ENCODE assay signal across 27 cellular contexts in the genomic region with DNA sequence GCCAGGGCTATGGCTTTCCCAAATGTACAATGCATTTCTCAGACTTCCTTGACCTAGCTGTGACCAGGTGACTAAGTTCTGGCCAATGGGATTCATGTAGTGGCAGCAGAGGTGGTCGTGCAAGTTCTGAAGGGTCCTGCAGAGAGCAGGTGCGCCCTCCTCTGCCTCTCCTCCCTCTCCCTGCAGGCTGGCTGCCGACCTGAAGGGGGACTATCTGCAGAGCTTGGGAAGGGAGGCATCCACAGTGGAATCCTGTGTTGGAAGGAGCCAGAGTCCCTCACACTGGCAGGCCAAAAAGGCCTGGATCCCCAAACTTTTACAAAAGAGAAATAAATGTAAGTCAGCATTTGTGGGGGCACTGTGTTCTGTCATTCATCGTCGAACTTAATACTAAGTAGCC.
"Had no signal": no experiment of that assay in that cellular context is flagged by ENCODE, and none has a peak within 500 bp of the region (broad histone marks: within the 10 kb centered on the region; RNA-seq: fewer than 3 reads in every experiment).

No MANE protein-coding gene starts in this region.

- H3K27me3 Mint-ChIP-seq: activated naive CD8-positive, alpha-beta T cell treated with anti-CD3 and anti-CD28 coated beads for 36 hours had no signal

- H3K27ac ChIP-seq: brain microvascular endothelial cell, cardiac muscle cell, RWPE1, SJSA1 had no signal

- H3K9me3 ChIP-seq: SJSA1 had no signal

- H3K9me3 Mint-ChIP-seq: T-helper 2 cell treated with Interferon-gamma antibody and Interleukin-4, amounts not matched to agents 5 μg/mL and 100 μg/mL, for 36 hours had no signal

- DNase-seq: activated CD4-positive, alpha-beta T cell treated with anti-CD3 and anti-CD28 coated beads for 48 hours; activated CD4-positive, alpha-beta T cell treated with anti-CD3 and anti-CD28 coated beads, Interleukin-2, amount 50 U/mL, for 4 hours; activated CD4-positive, CD25-positive, alpha-beta regulatory T cell treated with anti-CD3 and anti-CD28 coated beads, Interleukin-2, amount 50 U/mL, for 72 hours; activated CD8-positive, alpha-beta memory T cell treated with anti-CD3 and anti-CD28 coated beads, Interleukin-2, amount 50 U/mL, for 48 hours; activated CD8-positive, alpha-beta T cell treated with anti-CD3 and anti-CD28 coated beads, Interleukin-2, amount 10 ng/mL, durations not matched to agents 7 days and 5 days; activated effector memory CD4-positive, alpha-beta T cell treated with Interleukin-2 at 50 U/mL for 16 hours; activated naive CD4-positive, alpha-beta T cell; activated naive CD8-positive, alpha-beta T cell treated with anti-CD3 and anti-CD28 coated beads for 36 hours; activated T-cell treated with anti-CD3 and anti-CD28 coated beads, Interleukin-2, amount 50 U/mL, for 1 hour; brain microvascular endothelial cell; cerebellar nuclear complex; KBM-7; NCI-H1048; NCI-H146; NCI-H187 treated with DMSO at 0.1 percent for 48 hours; NCI-H2081 treated with DMSO at 0.1 percent for 48 hours; NCI-H2171; NCI-H226; NCI-H526 treated with DMSO at 0.1 percent for 48 hours; NCI-H82; OCI-M1; Right ventricle myocardium superior; SW 1271 had no signal

- H3K4me1 Mint-ChIP-seq: activated naive CD8-positive, alpha-beta T cell treated with anti-CD3 and anti-CD28 coated beads for 36 hours had no signal

- H3K36me3 ChIP-seq: brain microvascular endothelial cell, cardiac muscle cell, SJSA1 had no signal

- H3K4me1 ChIP-seq: SJSA1 had no signal

- H3K27me3 ChIP-seq: brain microvascular endothelial cell, cardiac muscle cell, SJSA1 had no signal

- H3K4me3 ChIP-seq: cardiac muscle cell, SJSA1 had no signal

- H3K4me3 Mint-ChIP-seq: activated CD8-positive, alpha-beta T cell treated with anti-CD3 and anti-CD28 coated beads, Interleukin-2, amount 10 ng/mL, durations not matched to agents 7 days and 5 days; activated naive CD8-positive, alpha-beta T cell treated with anti-CD3 and anti-CD28 coated beads for 36 hours; T-helper 2 cell treated with Interferon-gamma antibody and Interleukin-4, amounts not matched to agents 5 μg/mL and 100 μg/mL, for 36 hours had no signal

- H3K27ac Mint-ChIP-seq: activated CD8-positive, alpha-beta T cell treated with anti-CD3 and anti-CD28 coated beads, Interleukin-2, amount 10 ng/mL, durations not matched to agents 7 days and 5 days; activated naive CD8-positive, alpha-beta T cell treated with anti-CD3 and anti-CD28 coated beads for 36 hours; T-helper 2 cell treated with Interferon-gamma antibody and Interleukin-4, amounts not matched to agents 5 μg/mL and 100 μg/mL, for 36 hours had no signal
